In the genomic region with DNA sequence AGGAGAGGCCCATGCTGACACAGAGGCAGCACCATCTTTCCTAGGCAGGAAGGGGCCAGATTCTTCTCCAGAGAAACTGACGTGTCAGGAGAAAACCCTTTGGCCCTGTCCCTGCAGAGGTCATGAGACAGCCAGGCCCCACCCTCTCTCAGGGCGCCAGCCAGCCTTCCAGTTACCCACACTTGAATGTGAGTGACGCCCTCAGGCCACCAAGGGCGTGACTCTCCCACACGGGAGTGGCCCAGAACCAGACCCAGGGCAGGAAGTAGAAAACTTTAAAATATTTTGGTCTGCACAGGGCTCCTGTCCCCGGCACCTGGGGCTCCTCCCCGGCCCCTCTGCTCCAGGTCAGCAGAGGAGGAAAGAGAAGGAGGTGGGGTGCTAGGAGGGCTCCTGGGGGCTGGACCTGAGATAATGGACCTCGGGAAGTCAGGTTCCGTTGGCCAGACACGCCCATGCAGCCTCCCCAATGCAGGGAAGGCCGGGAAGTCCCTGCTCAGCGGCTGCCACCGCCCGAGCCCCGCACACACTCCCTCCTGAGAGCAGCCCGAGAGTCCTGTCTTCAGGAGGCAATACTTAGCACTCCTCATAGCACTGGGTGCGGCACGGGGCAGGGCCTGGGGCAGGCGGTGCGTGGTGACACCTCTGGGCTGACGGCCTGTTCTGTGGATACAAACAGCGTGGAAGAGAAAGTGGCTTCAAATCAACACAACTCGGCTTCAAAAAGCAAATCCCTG, we compare ENCODE assay signal across 12 cellular contexts.
DNase-seq lines count a peak whose midpoint lies in the region; ATAC-seq lines count a peak whose summit lies in the region.
"Had no signal": no experiment of that assay in that cellular context is flagged by ENCODE, and none has a peak within 500 bp of the region (broad histone marks: within the 10 kb centered on the region; RNA-seq: fewer than 3 reads in every experiment).

No MANE protein-coding gene starts in this region.

- H3K4me3 Mint-ChIP-seq in T-helper 17 cell: no peak overlapping the region
- no peak overlapping the region for H3K4me3 Mint-ChIP-seq in stimulated activated effector memory CD8-positive, alpha-beta T cell treated with anti-CD3 and anti-CD28 coated beads, Interleukin-12 subunit alpha, Interleukin-12 subunit beta, amount 100 ng/mL, for 72 hours
- no peak overlapping the region for H3K4me3 Mint-ChIP-seq in activated CD4-positive, alpha-beta T cell treated with anti-CD3 and anti-CD28 coated beads for 36 hours
- H3K4me3 Mint-ChIP-seq: naive thymus-derived CD8-positive, alpha-beta T cell had no signal

- DNase-seq in H7 (peak; percentile 75), T-helper 17 cell (no peak), left colon (peak; percentile 82 to 92), NCI-H2227 (lab: John Stamatoyannopoulos, UW; ENCODE audit: unreplicated experiment) (no peak)
- DNase-seq in stimulated activated effector memory CD8-positive, alpha-beta T cell treated with anti-CD3 and anti-CD28 coated beads, Interleukin-12 subunit alpha, Interleukin-12 subunit beta, amount 100 ng/mL, for 72 hours (ENCODE audit: low spot score in 2 of 2): no peak
- no peak for DNase-seq in activated CD4-positive, alpha-beta T cell treated with anti-CD3 and anti-CD28 coated beads for 36 hours
- DNase-seq: activated CD8-positive, alpha-beta memory T cell treated with anti-CD3 and anti-CD28 coated beads for 24 hours; brain microvascular endothelial cell; GDM1; naive thymus-derived CD8-positive, alpha-beta T cell had no signal

- CTCF ChIA-PET in activated CD4-positive, alpha-beta T cell treated with anti-CD3 and anti-CD28 coated beads for 36 hours (lab: Charles Lee): no interaction called here

- H3K36me3 ChIP-seq in H7 (replicated peaks; ENCODE audit: control insufficient read depth, insufficient read depth, low read length): no peaks in the 10 kb centered on the region
- H3K36me3 ChIP-seq: brain microvascular endothelial cell had no signal

- intact Hi-C loops in left colon (cut with DNase I, micrococcal nuclease): no loop called here
- intact Hi-C loops in activated CD4-positive, alpha-beta T cell treated with anti-CD3 and anti-CD28 coated beads for 36 hours (cut with DNase I, micrococcal nuclease): no loop called here

- H3K4me1 Mint-ChIP-seq in T-helper 17 cell: no peaks in the 10 kb centered on the region
- H3K4me1 Mint-ChIP-seq in stimulated activated effector memory CD8-positive, alpha-beta T cell treated with anti-CD3 and anti-CD28 coated beads, Interleukin-12 subunit alpha, Interleukin-12 subunit beta, amount 100 ng/mL, for 72 hours: peaks cover 6% of the 10 kb centered on the region
- H3K4me1 Mint-ChIP-seq in activated CD4-positive, alpha-beta T cell treated with anti-CD3 and anti-CD28 coated beads for 36 hours: peaks cover 2% of the 10 kb centered on the region

- ATAC-seq in T-helper 17 cell (peak; percentile 45), left colon (peak; percentile 92), HG03039 (IDR thresholded peaks at IDR 0.05; ENCODE audit: unreplicated experiment) (no peak), GM18517 (IDR thresholded peaks at IDR 0.05; ENCODE audit: unreplicated experiment) (no peak)
- ATAC-seq in stimulated activated effector memory CD8-positive, alpha-beta T cell treated with anti-CD3 and anti-CD28 coated beads, Interleukin-12 subunit alpha, Interleukin-12 subunit beta, amount 100 ng/mL, for 72 hours: peak; percentile 42
- no peak for ATAC-seq in activated CD4-positive, alpha-beta T cell treated with anti-CD3 and anti-CD28 coated beads for 36 hours
- ATAC-seq: naive thymus-derived CD8-positive, alpha-beta T cell had no signal

- H3K27me3 Mint-ChIP-seq in T-helper 17 cell: peaks cover 7% of the 10 kb centered on the region
- H3K27me3 Mint-ChIP-seq in activated CD4-positive, alpha-beta T cell treated with anti-CD3 and anti-CD28 coated beads for 36 hours: peaks cover 3% of the 10 kb centered on the region

- H3K36me3 Mint-ChIP-seq in T-helper 17 cell (ENCODE audit: low read depth): no peaks in the 10 kb centered on the region
- H3K36me3 Mint-ChIP-seq in stimulated activated effector memory CD8-positive, alpha-beta T cell treated with anti-CD3 and anti-CD28 coated beads, Interleukin-12 subunit alpha, Interleukin-12 subunit beta, amount 100 ng/mL, for 72 hours: no peaks in the 10 kb centered on the region
- no peaks in the 10 kb centered on the region for H3K36me3 Mint-ChIP-seq in activated CD4-positive, alpha-beta T cell treated with anti-CD3 and anti-CD28 coated beads for 36 hours (ENCODE audit: low read depth)
- H3K36me3 Mint-ChIP-seq: naive thymus-derived CD8-positive, alpha-beta T cell had no signal

- no peak overlapping the region for H3K27ac Mint-ChIP-seq in T-helper 17 cell
- no peak overlapping the region for H3K27ac Mint-ChIP-seq in stimulated activated effector memory CD8-positive, alpha-beta T cell treated with anti-CD3 and anti-CD28 coated beads, Interleukin-12 subunit alpha, Interleukin-12 subunit beta, amount 100 ng/mL, for 72 hours
- no peak overlapping the region for H3K27ac Mint-ChIP-seq in activated CD4-positive, alpha-beta T cell treated with anti-CD3 and anti-CD28 coated beads for 36 hours
- H3K27ac Mint-ChIP-seq: naive thymus-derived CD8-positive, alpha-beta T cell had no signal

- H3K9me3 Mint-ChIP-seq in stimulated activated effector memory CD8-positive, alpha-beta T cell treated with anti-CD3 and anti-CD28 coated beads, Interleukin-12 subunit alpha, Interleukin-12 subunit beta, amount 100 ng/mL, for 72 hours: no peaks in the 10 kb centered on the region
- H3K9me3 Mint-ChIP-seq in activated CD4-positive, alpha-beta T cell treated with anti-CD3 and anti-CD28 coated beads for 36 hours (ENCODE audit: low read depth): no peaks in the 10 kb centered on the region
- H3K9me3 Mint-ChIP-seq: naive thymus-derived CD8-positive, alpha-beta T cell had no signal

- H3K27me3 ChIP-seq in H7 (ENCODE audit: control insufficient read depth, insufficient read depth, low read length): no peaks in the 10 kb centered on the region
- H3K27me3 ChIP-seq: brain microvascular endothelial cell had no signal

- H3K9me3 ChIP-seq in T-helper 17 cell (ENCODE audit: control insufficient read depth, low read length, poor library complexity, severe bottlenecking): no peaks in the 10 kb centered on the region

- H3K4me3 ChIP-seq in H7 (ENCODE audit: insufficient read depth, low read depth, low read length): no peak overlapping the region

- POLR2A ChIA-PET in activated CD4-positive, alpha-beta T cell treated with anti-CD3 and anti-CD28 coated beads for 36 hours (lab: Charles Lee): no interaction called here

Comparison
In these comparisons a context has a peak if more than half of its experiments do, and no peak if none do; other contexts are left out.
1. DNase-seq: peak in H7 (single experiment) and left colon (2 of 2); none in T-helper 17 cell (0 of 3), stimulated activated effector memory CD8-positive, alpha-beta T cell treated with anti-CD3 and anti-CD28 coated beads, Interleukin-12 subunit alpha, Interleukin-12 subunit beta, amount 100 ng/mL, for 72 hours (0 of 2), NCI-H2227 (single experiment) and activated CD4-positive, alpha-beta T cell treated with anti-CD3 and anti-CD28 coated beads for 36 hours (single experiment).
2. ATAC-seq: peak in T-helper 17 cell (single experiment), left colon (single experiment) and stimulated activated effector memory CD8-positive, alpha-beta T cell treated with anti-CD3 and anti-CD28 coated beads, Interleukin-12 subunit alpha, Interleukin-12 subunit beta, amount 100 ng/mL, for 72 hours (single experiment); none in HG03039 (single experiment), activated CD4-positive, alpha-beta T cell treated with anti-CD3 and anti-CD28 coated beads for 36 hours (single experiment) and GM18517 (single experiment).